In the genomic region with DNA sequence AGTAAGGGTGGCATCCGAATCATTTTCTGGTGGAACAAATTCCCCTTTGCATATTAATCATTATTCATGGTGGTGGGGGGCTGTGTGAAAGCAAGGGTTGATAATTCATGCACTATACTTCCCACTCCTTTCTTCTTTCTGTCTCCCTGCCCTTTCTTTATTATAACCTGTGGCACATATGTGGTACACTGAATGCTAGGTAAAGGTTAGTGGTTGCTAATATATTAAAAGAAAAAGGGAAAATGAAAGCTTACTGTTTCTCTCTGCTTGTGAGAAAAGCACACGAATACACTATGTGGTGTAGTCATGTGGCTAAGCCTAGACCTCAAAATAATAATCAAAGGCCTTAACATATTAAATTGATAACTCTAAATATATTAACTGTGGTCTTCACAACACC, we compare ENCODE assay signal across 23 cellular contexts.
DNase-seq lines count a peak whose midpoint lies in the region; ATAC-seq lines count a peak whose summit lies in the region.
"Had no signal": no experiment of that assay in that cellular context is flagged by ENCODE, and none has a peak within 500 bp of the region (broad histone marks: within the 10 kb centered on the region; RNA-seq: fewer than 3 reads in every experiment).

No MANE protein-coding gene starts in this region.

- H3K36me3 Mint-ChIP-seq in T-helper 2 cell treated with Interferon-gamma antibody and Interleukin-4, amounts not matched to agents 5 μg/mL and 100 μg/mL, for 36 hours (ENCODE audit: low read depth), result peaks cover 5% of the 10 kb centered on the region
- H3K36me3 Mint-ChIP-seq: neural progenitor cell had no signal

- no peak for DNase-seq in T-helper 2 cell treated with Interferon-gamma antibody and Interleukin-4, amounts not matched to agents 5 μg/mL and 100 μg/mL, for 36 hours (ENCODE audit: low spot score)
- DNase-seq in T-helper 2 cell, result no peak
- DNase-seq in effector memory CD4-positive, alpha-beta T cell, result no peak
- DNase-seq in medulla oblongata (ENCODE audit: extremely low spot score), result no peak
- no peak for DNase-seq in superior temporal gyrus (ENCODE audit: extremely low spot score)
- DNase-seq in DMS53 (lab: John Stamatoyannopoulos, UW), result no peak
- DNase-seq: activated CD4-positive, alpha-beta T cell treated with anti-CD3 and anti-CD28 coated beads, Interleukin-2, amount 10 ng/mL, durations not matched to agents 7 days and 5 days; activated naive CD4-positive, alpha-beta T cell treated with anti-CD3 and anti-CD28 coated beads, Interleukin-2, amount 50 U/mL, for 16 hours; activated T-cell treated with anti-CD3 and anti-CD28 coated beads, Interleukin-2, amount 50 U/mL, for 48 hours; effector CD8-positive, alpha-beta T cell; esophagus squamous epithelium; KG1; NCI-H2081 treated with DMSO at 0.1 percent for 48 hours; NCI-H510A; RPMI8226; small intestine; stimulated activated CD4-positive, alpha-beta T cell treated with anti-CD3 and anti-CD28 coated beads, Interleukin-4, amount 100 ng/mL, for 1 hour; upper lobe of right lung had no signal

- peaks cover 3% of the 10 kb centered on the region for H3K9me3 Mint-ChIP-seq in T-helper 2 cell treated with Interferon-gamma antibody and Interleukin-4, amounts not matched to agents 5 μg/mL and 100 μg/mL, for 36 hours
- H3K9me3 Mint-ChIP-seq: neural progenitor cell had no signal

- H3K27me3 ChIP-seq in effector memory CD4-positive, alpha-beta T cell (replicated peaks; ENCODE audit: control insufficient read depth, insufficient read depth, low read length, poor library complexity, severe bottlenecking), result no peaks in the 10 kb centered on the region
- H3K27me3 ChIP-seq: esophagus squamous epithelium, neural progenitor cell, upper lobe of right lung had no signal

- H3K36me3 ChIP-seq in effector memory CD4-positive, alpha-beta T cell (ENCODE audit: control insufficient read depth, insufficient read depth, low read length), result no peaks in the 10 kb centered on the region
- H3K36me3 ChIP-seq: esophagus squamous epithelium, neural progenitor cell, upper lobe of right lung had no signal

- H3K9me3 ChIP-seq in effector memory CD4-positive, alpha-beta T cell (ENCODE audit: control insufficient read depth, low read length), result no peaks in the 10 kb centered on the region
- H3K9me3 ChIP-seq: esophagus squamous epithelium, upper lobe of right lung had no signal

- peak overlapping the region; percentile 12 for H3K4me3 Mint-ChIP-seq in T-helper 2 cell treated with Interferon-gamma antibody and Interleukin-4, amounts not matched to agents 5 μg/mL and 100 μg/mL, for 36 hours
- H3K4me3 Mint-ChIP-seq: activated CD4-positive, alpha-beta T cell treated with anti-CD3 and anti-CD28 coated beads, Interleukin-2, amount 10 ng/mL, durations not matched to agents 7 days and 5 days; neural progenitor cell had no signal

- H3K27me3 Mint-ChIP-seq in T-helper 2 cell treated with Interferon-gamma antibody and Interleukin-4, amounts not matched to agents 5 μg/mL and 100 μg/mL, for 36 hours (ENCODE audit: low read depth), result peaks cover 19% of the 10 kb centered on the region

- H3K27ac ChIP-seq in effector memory CD4-positive, alpha-beta T cell (ENCODE audit: insufficient read depth, low read length, poor library complexity, severe bottlenecking), result peak overlapping the region; percentile 25
- H3K27ac ChIP-seq: 22Rv1, esophagus squamous epithelium, neural progenitor cell, upper lobe of right lung had no signal

- H3K27ac Mint-ChIP-seq in T-helper 2 cell treated with Interferon-gamma antibody and Interleukin-4, amounts not matched to agents 5 μg/mL and 100 μg/mL, for 36 hours, result no peak overlapping the region
- H3K27ac Mint-ChIP-seq: activated CD4-positive, alpha-beta T cell treated with anti-CD3 and anti-CD28 coated beads, Interleukin-2, amount 10 ng/mL, durations not matched to agents 7 days and 5 days; neural progenitor cell had no signal

- peak; percentile 68 for ATAC-seq in GM21390 (IDR thresholded peaks at IDR 0.05; ENCODE audit: unreplicated experiment)
- ATAC-seq in HG03280 (IDR thresholded peaks at IDR 0.05; ENCODE audit: unreplicated experiment), result peak; percentile 57
- ATAC-seq: left lobe of liver, upper lobe of right lung had no signal

- peaks cover 42% of the 10 kb centered on the region for H3K4me1 Mint-ChIP-seq in T-helper 2 cell treated with Interferon-gamma antibody and Interleukin-4, amounts not matched to agents 5 μg/mL and 100 μg/mL, for 36 hours (ENCODE audit: low read depth)
- H3K4me1 Mint-ChIP-seq: neural progenitor cell had no signal

- no peak overlapping the region for H3K4me3 ChIP-seq in effector memory CD4-positive, alpha-beta T cell (ENCODE audit: insufficient read depth, low read depth, low read length, poor library complexity, severe bottlenecking)
- H3K4me3 ChIP-seq: esophagus squamous epithelium, neural progenitor cell, upper lobe of right lung had no signal

- H3K4me1 ChIP-seq in effector memory CD4-positive, alpha-beta T cell (ENCODE audit: control insufficient read depth, insufficient read depth, low read length, poor library complexity, severe bottlenecking), result peaks cover 22% of the 10 kb centered on the region
- H3K4me1 ChIP-seq: esophagus squamous epithelium, neural progenitor cell, upper lobe of right lung had no signal
